In genomic region chr2:96596596-96596995, GRCh38 we compare ENCODE assay signal across 15 cellular contexts. TPM values are rescaled to one million over a fixed set of nuclear protein-coding genes. Genes with fewer than 3 reads are reported as not detected.
DNase-seq lines count a peak whose midpoint lies in the region; ATAC-seq and TF ChIP-seq lines count a peak whose summit lies in the region.
"Had no signal": no experiment of that assay in that cellular context is flagged by ENCODE, and none has a peak within 500 bp of the region (broad histone marks: within the 10 kb centered on the region; RNA-seq: fewer than 3 reads in every experiment).

No MANE protein-coding gene starts in this region.

- intact Hi-C loops in left ventricle myocardium superior (cut with micrococcal nuclease) = no loop called here
- intact Hi-C loops in left ventricle myocardium inferior (cut with micrococcal nuclease) = no loop called here
- intact Hi-C loops in body of pancreas (cut with DNase I) = no loop called here

- H3K27me3 ChIP-seq in left ventricle myocardium inferior (ENCODE audit: low read depth) (no peaks in the 10 kb centered on the region), body of pancreas (no peaks in the 10 kb centered on the region)

- ATAC-seq in left ventricle myocardium superior (peak; percentile 45), body of pancreas (peak; percentile 15)
- ATAC-seq: GM23338 had no signal

- H3K36me3 ChIP-seq in left ventricle myocardium inferior (peaks cover 91% of the 10 kb centered on the region), body of pancreas (replicated peaks in 1 of 2; ENCODE audit: insufficient read depth in 1 of 2, low read depth in 2 of 2) (peaks cover 0 to 23% of the 10 kb centered on the region in 2 donors)

- H3K4me3 ChIP-seq in left ventricle myocardium inferior (no peak overlapping the region), body of pancreas (no peak overlapping the region)
- H3K4me3 ChIP-seq: GM23338, PC-9 had no signal

- TF ChIP-seq POLR2A in body of pancreas (IDR thresholded peaks at IDR 0.05) = no peak

- peaks cover 45% of the 10 kb centered on the region for H3K4me1 ChIP-seq in left ventricle myocardium inferior
- H3K4me1 ChIP-seq in body of pancreas = peaks cover 13% of the 10 kb centered on the region

- DNase-seq in left ventricle myocardium superior (peak; percentile 45), left ventricle myocardium inferior (no peak), body of pancreas (peak in 1 of 4 donors; percentile 28), inferior parietal cortex (ENCODE audit: extremely low spot score) (peak; percentile 13), superior temporal gyrus (ENCODE audit: extremely low spot score) (peak; percentile 37), NCI-H146 treated with DMSO at 0.1 percent for 48 hours (lab: John Stamatoyannopoulos, UW; ENCODE audit: unreplicated experiment) (no peak), NK-92 (lab: John Stamatoyannopoulos, UW; ENCODE audit: unreplicated experiment) (no peak)
- DNase-seq: DMS 273 treated with DMSO at 0.1 percent for 48 hours, NCI-H1436, NCI-H2081, NCI-H226, NCI-H69, PC-9 had no signal

- H3K27ac ChIP-seq in left ventricle myocardium inferior (replicated peaks) (no peak overlapping the region), body of pancreas (no peak overlapping the region)
- H3K27ac ChIP-seq: PC-9 had no signal

- TF ChIP-seq CTCF in left ventricle myocardium inferior (IDR thresholded peaks at IDR 0.05; ENCODE audit: borderline replicate concordance) (no peak), body of pancreas (IDR thresholded peaks at IDR 0.05) (no peak)

- H3K9me3 ChIP-seq in left ventricle myocardium inferior (replicated peaks) = no peaks in the 10 kb centered on the region
- H3K9me3 ChIP-seq in body of pancreas = no peaks in the 10 kb centered on the region

RNA-seq across cellular contexts. Expression of gene KANSL3, which starts 41.5 kb away (rescaled TPM):
- total RNA-seq in left ventricle myocardium superior (30.9 TPM), left ventricle myocardium inferior (31.7 TPM), body of pancreas (10 to 100 TPM; 36.6 to 50.4 TPM)

RNA-seq across cellular contexts. Expression of gene FER1L5, which starts 46.0 kb away (rescaled TPM):
- total RNA-seq in left ventricle myocardium superior (not detected), left ventricle myocardium inferior (0.05 TPM), body of pancreas (1 to 10 TPM in 1 of 2 donors, under 1 TPM in 1; 0.78 to 3.6 TPM)
- total RNA-seq: HT-29 had no signal

Comparison
In these comparisons a context has a peak if more than half of its experiments do, and no peak if none do; other contexts are left out.
1. DNase-seq: peak in left ventricle myocardium superior (single experiment), inferior parietal cortex (single experiment) and superior temporal gyrus (single experiment); none in left ventricle myocardium inferior (single experiment), NCI-H146 treated with DMSO at 0.1 percent for 48 hours (single experiment) and NK-92 (single experiment).